Comparison of ENCODE assay signal across 9 cellular contexts in genomic region chr15:100879461-100880138, GRCh38. TPM values are rescaled to one million over a fixed set of nuclear protein-coding genes. Genes with fewer than 3 reads are reported as not detected.
DNase-seq lines count a peak whose midpoint lies in the region; ATAC-seq and TF ChIP-seq lines count a peak whose summit lies in the region.
"Had no signal": no experiment of that assay in that cellular context is flagged by ENCODE, and none has a peak within 500 bp of the region (broad histone marks: within the 10 kb centered on the region; RNA-seq: fewer than 3 reads in every experiment).

Gene ALDH1A3 (plus strand): TSS chr15:100879831. CDS start chr15:100879908, 77 bp downstream.

- H3K4me3 Mint-ChIP-seq in CD4-positive, alpha-beta memory T cell = peak within 1 kb of the TSS; percentile 49 to 81 (median 69)

- TF ChIP-seq CTCF in esophagus muscularis mucosa (IDR thresholded peaks at IDR 0.05) = no peak
- no peak for TF ChIP-seq CTCF in neural cell (IDR thresholded peaks at IDR 0.05; ENCODE audit: poor library complexity, severe bottlenecking)

- no peaks in the 10 kb centered on the region for H3K4me1 ChIP-seq in CD4-positive, alpha-beta memory T cell (ENCODE audit: insufficient read depth, low read length)
- H3K4me1 ChIP-seq in GM23248 (ENCODE audit: insufficient read depth) = no peaks in the 10 kb centered on the region
- peaks cover 6 to 23% (median 18%) of the 10 kb centered on the region in 4 donors for H3K4me1 ChIP-seq in esophagus muscularis mucosa

- no peaks in the 10 kb centered on the region for H3K36me3 Mint-ChIP-seq in CD4-positive, alpha-beta memory T cell

- TF ChIP-seq RAD21 in neural cell (conservative IDR thresholded peaks at IDR 0.05) = no peak

- peaks cover 2 to 19% (median 10%) of the 10 kb centered on the region in 4 donors for H3K4me1 Mint-ChIP-seq in CD4-positive, alpha-beta memory T cell

- peaks cover 48 to 49% of the 10 kb centered on the region in 2 donors for H3K27me3 Mint-ChIP-seq in CD4-positive, alpha-beta memory T cell

- H3K27ac ChIP-seq in CD4-positive, alpha-beta memory T cell (ENCODE audit: low read depth, low read length) = no peak within 1 kb of the TSS
- H3K27ac ChIP-seq in GM23248 (no peak within 1 kb of the TSS), esophagus muscularis mucosa (replicated peaks in 1 of 4) (peak within 1 kb of the TSS; percentile 67 to 76 (median 71)), neural cell (ENCODE audit: low read length) (no peak within 1 kb of the TSS)

- POLR2A ChIA-PET in CD4-positive, alpha-beta memory T cell (lab: Charles Lee; ENCODE audit: partially characterized antibody) = no interaction called here

- no peaks in the 10 kb centered on the region for H3K9me3 Mint-ChIP-seq in CD4-positive, alpha-beta memory T cell

- 0 out of 2 replicates have a peak within 1 kb of the TSS, but pooled peaks have one; percentile 28 for H3K9ac ChIP-seq in GM23248
- H3K9ac ChIP-seq in neural cell (ENCODE audit: low read length) = no peak within 1 kb of the TSS

- H3F3A ChIP-seq in GM23248 (ENCODE audit: insufficient read depth) = no peaks in the 10 kb centered on the region
- H3F3A ChIP-seq in neural cell (ENCODE audit: insufficient read depth, low read length, poor library complexity, severe bottlenecking) = no peaks in the 10 kb centered on the region

- no peak within 1 kb of the TSS for H3K4me3 ChIP-seq in CD4-positive, alpha-beta memory T cell (ENCODE audit: low read length in 2 of 2)
- H3K4me3 ChIP-seq in GM23248 (peak within 1 kb of the TSS; percentile 68), esophagus muscularis mucosa (peak within 1 kb of the TSS; percentile 57 to 72 (median 60)), neural cell (ENCODE audit: low read length) (peak within 1 kb of the TSS; percentile 61)
- H3K4me3 ChIP-seq: K562 had no signal

- no peak for ATAC-seq in HG03469 (IDR thresholded peaks at IDR 0.05; ENCODE audit: unreplicated experiment)
- ATAC-seq: K562 had no signal

- intact Hi-C loops in CD4-positive, alpha-beta memory T cell (cut with micrococcal nuclease) = no loop called here
- intact Hi-C loops in esophagus muscularis mucosa (cut with DNase I) = no loop called here

- H4K20me1 ChIP-seq in GM23248 (ENCODE audit: insufficient read depth) (no peaks in the 10 kb centered on the region), neural cell (ENCODE audit: insufficient read depth) (no peaks in the 10 kb centered on the region)

- no peaks in the 10 kb centered on the region for H3K36me3 ChIP-seq in CD4-positive, alpha-beta memory T cell (ENCODE audit: insufficient read depth, low read length)
- H3K36me3 ChIP-seq in GM23248 (ENCODE audit: low read depth) (no peaks in the 10 kb centered on the region), esophagus muscularis mucosa (no peaks in the 10 kb centered on the region), neural cell (ENCODE audit: insufficient read depth, low read length) (no peaks in the 10 kb centered on the region)

- 1% methylated on average over 29 to 46 of the region's 94 CpGs for WGBS in GM23248 (ENCODE audit: low coverage in 1 of 2, low lambda C conversion rate in 2 of 2, missing lambda C conversion rate in 2 of 2), 2 experiments
- WGBS in esophagus muscularis mucosa = 0% methylated on average over 1 of the region's 94 CpGs

- TF ChIP-seq POLR2A in esophagus muscularis mucosa (IDR thresholded peaks at IDR 0.05; ENCODE audit: low read depth) = no peak

- TF ChIP-seq EP300 in esophagus muscularis mucosa (IDR thresholded peaks at IDR 0.05) (no peak), neural cell (conservative IDR thresholded peaks at IDR 0.05; ENCODE audit: poor library complexity, severe bottlenecking) (no peak)

- H3K79me2 ChIP-seq in GM23248 (ENCODE audit: insufficient read depth) (no peaks in the 10 kb centered on the region), neural cell (replicated peaks; ENCODE audit: insufficient read depth, low read length) (no peaks in the 10 kb centered on the region)

- in situ Hi-C loops in GM23248 (cut with MboI) = loop anchor here (10.0 kb wide), 1 partner anchor 215 kb away; no protein-coding TSS in a partner anchor

- H2AFZ ChIP-seq in GM23248 = peak within 1 kb of the TSS; percentile 55
- H2AFZ ChIP-seq in neural cell (ENCODE audit: low read depth, low read length) = no peak within 1 kb of the TSS

- peaks cover 8% of the 10 kb centered on the region for H3K27me3 ChIP-seq in CD4-positive, alpha-beta memory T cell (ENCODE audit: insufficient read depth, low read length)
- H3K27me3 ChIP-seq in GM23248 (replicated peaks; ENCODE audit: insufficient read depth) (0 out of 2 replicates have a peak, but pooled peaks cover 3% of the 10 kb centered on the region), esophagus muscularis mucosa (peaks cover 0 to 64% (median 5%) of the 10 kb centered on the region in 4 donors), neural cell (ENCODE audit: insufficient read depth, low read depth, low read length) (peaks cover 70% of the 10 kb centered on the region)

- no peak for DNase-seq in CD4-positive, alpha-beta memory T cell
- DNase-seq in GM23248 = peak; percentile 57
- DNase-seq in T1000 (lab: John Stamatoyannopoulos, UW) = peak; percentile 58
- no peak for DNase-seq in esophagus muscularis mucosa (ENCODE audit: extremely low spot score)
- no peak for DNase-seq in NCI-H2196 treated with DMSO at 0.1 percent for 48 hours (lab: John Stamatoyannopoulos, UW; ENCODE audit: unreplicated experiment)
- no peak for DNase-seq in anterior cingulate cortex (lab: John Stamatoyannopoulos, UW)

- CTCF ChIA-PET in CD4-positive, alpha-beta memory T cell (lab: Charles Lee; ENCODE audit: partially characterized antibody) = no interaction called here

- H3K4me2 ChIP-seq in GM23248 (ENCODE audit: unreplicated experiment) = peak within 1 kb of the TSS; percentile 52
- H3K4me2 ChIP-seq in neural cell (ENCODE audit: low read length) = peak within 1 kb of the TSS; percentile 24

- no peaks in the 10 kb centered on the region for H3K9me3 ChIP-seq in CD4-positive, alpha-beta memory T cell (ENCODE audit: control insufficient read depth in 1 of 2, low read length in 2 of 2)
- H3K9me3 ChIP-seq in GM23248 (ENCODE audit: low read depth) (no peaks in the 10 kb centered on the region), esophagus muscularis mucosa (no peaks in the 10 kb centered on the region), neural cell (ENCODE audit: low read length) (no peaks in the 10 kb centered on the region)

- no peaks in the 10 kb centered on the region for H3K9me2 ChIP-seq in GM23248 (ENCODE audit: insufficient read depth)
- no peaks in the 10 kb centered on the region for H3K9me2 ChIP-seq in neural cell (ENCODE audit: insufficient read depth, low read length)

- no peak within 1 kb of the TSS for H3K27ac Mint-ChIP-seq in CD4-positive, alpha-beta memory T cell

TF ChIP-seq in neural cell, 6 proteins besides CTCF, POLR2A, EP300 and RAD21:
- TF ChIP-seq TAF1 (IDR thresholded peaks at IDR 0.05; ENCODE audit: low read depth) (no peak), SMC3 (conservative IDR thresholded peaks at IDR 0.05; ENCODE audit: poor library complexity) (no peak), EZH2 (IDR thresholded peaks at IDR 0.05; ENCODE audit: borderline replicate concordance, insufficient read depth, low read length, poor library complexity, severe bottlenecking) (no peak), MXI1 (conservative IDR thresholded peaks at IDR 0.05; ENCODE audit: poor library complexity, severe bottlenecking) (no peak)
TF ChIP-seq in neural cell: peak in this region for 0.

RNA-seq across cellular contexts. Expression of gene ALDH1A3, which starts in this region (rescaled TPM):
- not detected for total RNA-seq in CD4-positive, alpha-beta memory T cell
- not detected for polyA plus RNA-seq in CD4-positive, alpha-beta memory T cell
- total RNA-seq in GM23248 (2014; rRNA removed; shearing (Covaris generic)) = 5.8 and 9.9 TPM in 2 replicates
- 4.8 TPM in 2 replicates for polyA plus RNA-seq in GM23248 (2016; fragmentation: Nextera tagmentation; extraction: Ambion mirVana)
- total RNA-seq in esophagus muscularis mucosa = 100 to 1,000 TPM in 1 of 4 donors, 10 to 100 TPM in 3; 36.7 to 131 (median 59.4) TPM
- 0.06 and 0.12 TPM in 2 replicates for polyA plus RNA-seq in neural cell
- polyA minus RNA-seq in neural cell = not detected in 2 replicates
- polyA plus RNA-seq: K562 had no signal

Comparison
In these comparisons a context has a peak if more than half of its experiments do, and no peak if none do; other contexts are left out.
1. DNase-seq: peak in GM23248 (single experiment) and T1000 (single experiment); none in CD4-positive, alpha-beta memory T cell (0 of 5), esophagus muscularis mucosa (single experiment), NCI-H2196 treated with DMSO at 0.1 percent for 48 hours (single experiment) and anterior cingulate cortex (0 of 58).
2. H3K27ac ChIP-seq: peak in esophagus muscularis mucosa (4 of 4); none in CD4-positive, alpha-beta memory T cell (single experiment), GM23248 (single experiment) and neural cell (single experiment).
3. H3K4me3 ChIP-seq: peak in GM23248 (single experiment), esophagus muscularis mucosa (4 of 4) and neural cell (single experiment); none in CD4-positive, alpha-beta memory T cell (0 of 2).